Comparison of ENCODE assay signal across 1 cellular context in the genomic region with DNA sequence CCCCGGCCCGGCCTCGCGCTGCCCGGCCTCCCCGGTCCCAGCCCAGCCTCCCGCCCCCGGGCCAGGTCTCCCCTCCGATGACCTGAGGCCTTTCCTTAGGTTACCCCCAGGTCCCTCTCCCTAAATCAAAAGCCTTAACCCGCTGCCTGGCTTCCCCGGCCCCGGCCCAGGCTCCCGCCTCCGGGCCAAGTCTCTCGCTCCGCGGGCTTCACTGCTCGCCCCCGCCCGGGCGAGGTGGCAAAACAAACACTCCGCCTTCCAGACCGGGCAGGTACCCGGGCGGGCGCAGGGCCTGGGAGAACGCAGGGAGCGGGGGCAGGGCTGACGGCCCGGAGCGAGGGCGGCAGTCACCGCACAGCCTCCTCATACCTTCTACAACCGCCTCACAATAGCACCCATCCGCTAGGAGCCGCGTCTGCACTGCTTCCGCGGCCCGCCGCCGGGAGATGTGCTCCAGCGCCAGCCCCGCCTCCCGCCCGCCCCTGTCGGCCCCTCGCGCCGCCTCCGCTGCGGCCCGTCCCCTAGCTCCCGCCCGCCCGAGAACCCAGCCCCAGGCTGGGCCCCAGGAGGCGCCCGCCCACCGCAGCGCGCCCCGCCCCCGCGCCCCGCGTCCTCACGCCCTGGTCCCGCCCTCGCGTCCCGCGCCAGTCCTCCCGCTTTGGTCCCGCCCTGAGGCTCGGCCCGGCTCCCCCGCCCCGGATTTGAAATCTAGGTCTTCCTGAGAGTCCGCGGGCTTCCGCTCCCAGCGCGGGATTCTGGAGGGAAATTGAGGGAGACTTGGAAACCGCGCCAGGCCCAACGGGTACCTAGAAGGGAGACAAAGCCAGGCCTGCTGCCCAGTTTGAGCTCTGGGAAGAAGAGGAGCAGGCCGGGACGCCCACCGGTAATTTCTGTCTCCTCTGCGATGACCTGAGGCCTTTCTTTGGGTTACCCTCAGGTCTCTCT.
TF ChIP-seq lines count a peak whose summit lies in the region.

A gene (minus strand): TSS at position 422 of the 945 bp plus-strand sequence. CDS start 10,994 bp downstream, outside the sequence.
A gene with protein sequence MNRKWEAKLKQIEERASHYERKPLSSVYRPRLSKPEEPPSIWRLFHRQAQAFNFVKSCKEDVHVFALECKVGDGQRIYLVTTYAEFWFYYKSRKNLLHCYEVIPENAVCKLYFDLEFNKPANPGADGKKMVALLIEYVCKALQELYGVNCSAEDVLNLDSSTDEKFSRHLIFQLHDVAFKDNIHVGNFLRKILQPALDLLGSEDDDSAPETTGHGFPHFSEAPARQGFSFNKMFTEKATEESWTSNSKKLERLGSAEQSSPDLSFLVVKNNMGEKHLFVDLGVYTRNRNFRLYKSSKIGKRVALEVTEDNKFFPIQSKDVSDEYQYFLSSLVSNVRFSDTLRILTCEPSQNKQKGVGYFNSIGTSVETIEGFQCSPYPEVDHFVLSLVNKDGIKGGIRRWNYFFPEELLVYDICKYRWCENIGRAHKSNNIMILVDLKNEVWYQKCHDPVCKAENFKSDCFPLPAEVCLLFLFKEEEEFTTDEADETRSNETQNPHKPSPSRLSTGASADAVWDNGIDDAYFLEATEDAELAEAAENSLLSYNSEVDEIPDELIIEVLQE (plus strand): TSS at position 713 of the 945 bp plus-strand sequence. CDS start 7,403 bp downstream, outside the sequence.

TF ChIP-seq in HepG2, 621 proteins besides CTCF, POLR2A, EP300 and RAD21 (continued from another document and continues in another):
- TF ChIP-seq, protein P1, sequence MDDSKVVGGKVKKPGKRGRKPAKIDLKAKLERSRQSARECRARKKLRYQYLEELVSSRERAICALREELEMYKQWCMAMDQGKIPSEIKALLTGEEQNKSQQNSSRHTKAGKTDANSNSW (CRISPR knock-in tag; IDR thresholded peaks at IDR 0.05; ENCODE audit: borderline replicate concordance): no peak
- no peak; the same call in 1 of the 2 replicates for TF ChIP-seq IRF2 (CRISPR knock-in tag; IDR thresholded peaks at IDR 0.05)
- no peak for TF ChIP-seq STAT5B (CRISPR knock-in tag; IDR thresholded peaks at IDR 0.05)
- TF ChIP-seq, protein P2, sequence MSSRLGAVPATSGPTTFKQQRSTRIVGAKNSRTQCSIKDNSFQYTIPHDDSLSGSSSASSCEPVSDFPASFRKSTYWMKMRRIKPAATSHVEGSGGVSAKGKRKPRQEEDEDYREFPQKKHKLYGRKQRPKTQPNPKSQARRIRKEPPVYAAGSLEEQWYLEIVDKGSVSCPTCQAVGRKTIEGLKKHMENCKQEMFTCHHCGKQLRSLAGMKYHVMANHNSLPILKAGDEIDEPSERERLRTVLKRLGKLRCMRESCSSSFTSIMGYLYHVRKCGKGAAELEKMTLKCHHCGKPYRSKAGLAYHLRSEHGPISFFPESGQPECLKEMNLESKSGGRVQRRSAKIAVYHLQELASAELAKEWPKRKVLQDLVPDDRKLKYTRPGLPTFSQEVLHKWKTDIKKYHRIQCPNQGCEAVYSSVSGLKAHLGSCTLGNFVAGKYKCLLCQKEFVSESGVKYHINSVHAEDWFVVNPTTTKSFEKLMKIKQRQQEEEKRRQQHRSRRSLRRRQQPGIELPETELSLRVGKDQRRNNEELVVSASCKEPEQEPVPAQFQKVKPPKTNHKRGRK (CRISPR knock-in tag; IDR thresholded peaks at IDR 0.05): no peak
- TF ChIP-seq ZFP90 (CRISPR knock-in tag; IDR thresholded peaks at IDR 0.05; ENCODE audit: borderline replicate concordance): 0 out of 2 replicates have a peak, but pooled peaks have one; percentile 26
- TF ChIP-seq ZNF558 (CRISPR knock-in tag; IDR thresholded peaks at IDR 0.05; ENCODE audit: borderline replicate concordance): no peak
- TF ChIP-seq STAG1 (CRISPR knock-in tag; IDR thresholded peaks at IDR 0.05): peak; percentile 46
- TF ChIP-seq, protein P3, sequence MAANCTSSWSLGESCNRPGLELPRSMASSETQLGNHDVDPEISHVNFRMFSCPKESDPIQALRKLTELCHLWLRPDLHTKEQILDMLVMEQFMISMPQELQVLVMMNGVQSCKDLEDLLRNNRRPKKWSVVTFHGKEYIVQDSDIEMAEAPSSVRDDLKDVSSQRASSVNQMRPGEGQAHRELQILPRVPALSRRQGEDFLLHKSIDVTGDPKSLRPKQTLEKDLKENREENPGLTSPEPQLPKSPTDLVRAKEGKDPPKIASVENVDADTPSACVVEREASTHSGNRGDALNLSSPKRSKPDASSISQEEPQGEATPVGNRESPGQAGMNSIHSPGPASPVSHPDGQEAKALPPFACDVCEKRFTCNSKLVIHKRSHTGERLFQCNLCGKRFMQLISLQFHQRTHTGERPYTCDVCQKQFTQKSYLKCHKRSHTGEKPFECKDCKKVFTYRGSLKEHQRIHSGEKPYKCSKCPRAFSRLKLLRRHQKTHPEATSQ (CRISPR knock-in tag; IDR thresholded peaks at IDR 0.05; ENCODE audit: borderline replicate concordance): no peak
- no peak for TF ChIP-seq MTF1 (CRISPR knock-in tag; IDR thresholded peaks at IDR 0.05)
- TF ChIP-seq, protein P4, sequence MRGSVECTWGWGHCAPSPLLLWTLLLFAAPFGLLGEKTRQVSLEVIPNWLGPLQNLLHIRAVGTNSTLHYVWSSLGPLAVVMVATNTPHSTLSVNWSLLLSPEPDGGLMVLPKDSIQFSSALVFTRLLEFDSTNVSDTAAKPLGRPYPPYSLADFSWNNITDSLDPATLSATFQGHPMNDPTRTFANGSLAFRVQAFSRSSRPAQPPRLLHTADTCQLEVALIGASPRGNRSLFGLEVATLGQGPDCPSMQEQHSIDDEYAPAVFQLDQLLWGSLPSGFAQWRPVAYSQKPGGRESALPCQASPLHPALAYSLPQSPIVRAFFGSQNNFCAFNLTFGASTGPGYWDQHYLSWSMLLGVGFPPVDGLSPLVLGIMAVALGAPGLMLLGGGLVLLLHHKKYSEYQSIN (CRISPR knock-in tag; IDR thresholded peaks at IDR 0.05; ENCODE audit: borderline replicate concordance): no peak
- TF ChIP-seq HNF4A (CRISPR knock-in tag; IDR thresholded peaks at IDR 0.05): no peak
- no peak for TF ChIP-seq HCFC1 (IDR thresholded peaks at IDR 0.05; ENCODE audit: low read depth, low read length)
- TF ChIP-seq TMF1 (CRISPR knock-in tag; IDR thresholded peaks at IDR 0.05; ENCODE audit: low read depth): no peak
- no peak for TF ChIP-seq ZNF468 (CRISPR knock-in tag; IDR thresholded peaks at IDR 0.05)
- TF ChIP-seq, protein P5, sequence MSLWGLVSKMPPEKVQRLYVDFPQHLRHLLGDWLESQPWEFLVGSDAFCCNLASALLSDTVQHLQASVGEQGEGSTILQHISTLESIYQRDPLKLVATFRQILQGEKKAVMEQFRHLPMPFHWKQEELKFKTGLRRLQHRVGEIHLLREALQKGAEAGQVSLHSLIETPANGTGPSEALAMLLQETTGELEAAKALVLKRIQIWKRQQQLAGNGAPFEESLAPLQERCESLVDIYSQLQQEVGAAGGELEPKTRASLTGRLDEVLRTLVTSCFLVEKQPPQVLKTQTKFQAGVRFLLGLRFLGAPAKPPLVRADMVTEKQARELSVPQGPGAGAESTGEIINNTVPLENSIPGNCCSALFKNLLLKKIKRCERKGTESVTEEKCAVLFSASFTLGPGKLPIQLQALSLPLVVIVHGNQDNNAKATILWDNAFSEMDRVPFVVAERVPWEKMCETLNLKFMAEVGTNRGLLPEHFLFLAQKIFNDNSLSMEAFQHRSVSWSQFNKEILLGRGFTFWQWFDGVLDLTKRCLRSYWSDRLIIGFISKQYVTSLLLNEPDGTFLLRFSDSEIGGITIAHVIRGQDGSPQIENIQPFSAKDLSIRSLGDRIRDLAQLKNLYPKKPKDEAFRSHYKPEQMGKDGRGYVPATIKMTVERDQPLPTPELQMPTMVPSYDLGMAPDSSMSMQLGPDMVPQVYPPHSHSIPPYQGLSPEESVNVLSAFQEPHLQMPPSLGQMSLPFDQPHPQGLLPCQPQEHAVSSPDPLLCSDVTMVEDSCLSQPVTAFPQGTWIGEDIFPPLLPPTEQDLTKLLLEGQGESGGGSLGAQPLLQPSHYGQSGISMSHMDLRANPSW (CRISPR knock-in tag; IDR thresholded peaks at IDR 0.05; ENCODE audit: borderline replicate concordance): no peak
- no peak for TF ChIP-seq HNRNPUL1 (IDR thresholded peaks at IDR 0.05; ENCODE audit: low read depth, low read length)
- no peak; the same call in 1 of the 2 replicates for TF ChIP-seq ZSCAN29 (CRISPR knock-in tag; conservative IDR thresholded peaks at IDR 0.05)
- no peak for TF ChIP-seq WIZ (CRISPR knock-in tag; IDR thresholded peaks at IDR 0.05)
- TF ChIP-seq, protein P6, sequence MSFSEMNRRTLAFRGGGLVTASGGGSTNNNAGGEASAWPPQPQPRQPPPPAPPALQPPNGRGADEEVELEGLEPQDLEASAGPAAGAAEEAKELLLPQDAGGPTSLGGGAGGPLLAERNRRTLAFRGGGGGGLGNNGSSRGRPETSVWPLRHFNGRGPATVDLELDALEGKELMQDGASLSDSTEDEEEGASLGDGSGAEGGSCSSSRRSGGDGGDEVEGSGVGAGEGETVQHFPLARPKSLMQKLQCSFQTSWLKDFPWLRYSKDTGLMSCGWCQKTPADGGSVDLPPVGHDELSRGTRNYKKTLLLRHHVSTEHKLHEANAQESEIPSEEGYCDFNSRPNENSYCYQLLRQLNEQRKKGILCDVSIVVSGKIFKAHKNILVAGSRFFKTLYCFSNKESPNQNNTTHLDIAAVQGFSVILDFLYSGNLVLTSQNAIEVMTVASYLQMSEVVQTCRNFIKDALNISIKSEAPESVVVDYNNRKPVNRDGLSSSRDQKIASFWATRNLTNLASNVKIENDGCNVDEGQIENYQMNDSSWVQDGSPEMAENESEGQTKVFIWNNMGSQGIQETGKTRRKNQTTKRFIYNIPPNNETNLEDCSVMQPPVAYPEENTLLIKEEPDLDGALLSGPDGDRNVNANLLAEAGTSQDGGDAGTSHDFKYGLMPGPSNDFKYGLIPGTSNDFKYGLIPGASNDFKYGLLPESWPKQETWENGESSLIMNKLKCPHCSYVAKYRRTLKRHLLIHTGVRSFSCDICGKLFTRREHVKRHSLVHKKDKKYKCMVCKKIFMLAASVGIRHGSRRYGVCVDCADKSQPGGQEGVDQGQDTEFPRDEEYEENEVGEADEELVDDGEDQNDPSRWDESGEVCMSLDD (CRISPR knock-in tag; IDR thresholded peaks at IDR 0.05; ENCODE audit: borderline replicate concordance): no peak
- TF ChIP-seq, protein P7, sequence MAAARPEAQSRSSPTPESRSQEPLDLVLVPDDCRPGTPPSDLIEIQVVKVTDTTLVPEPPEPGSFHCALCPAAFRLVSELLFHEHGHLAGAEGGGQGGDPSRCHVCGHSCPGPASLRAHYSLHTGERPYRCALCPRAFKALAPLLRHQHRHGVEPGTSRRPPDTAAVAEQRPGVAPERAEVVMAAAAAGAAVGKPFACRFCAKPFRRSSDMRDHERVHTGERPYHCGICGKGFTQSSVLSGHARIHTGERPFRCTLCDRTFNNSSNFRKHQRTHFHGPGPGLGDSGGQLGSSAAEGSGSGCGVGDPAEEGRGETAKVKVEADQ (CRISPR knock-in tag; IDR thresholded peaks at IDR 0.05; ENCODE audit: borderline replicate concordance): no peak
- no peak for TF ChIP-seq ZNF317 (CRISPR knock-in tag; IDR thresholded peaks at IDR 0.05)
- no peak; the same call in 1 of the 2 replicates for TF ChIP-seq IRX3 (CRISPR knock-in tag; IDR thresholded peaks at IDR 0.05; ENCODE audit: borderline replicate concordance, low read depth)
- no peak for TF ChIP-seq ZBTB20 (CRISPR knock-in tag; IDR thresholded peaks at IDR 0.05; ENCODE audit: borderline replicate concordance, low read depth)
- no peak for TF ChIP-seq ZZZ3 (CRISPR knock-in tag; IDR thresholded peaks at IDR 0.05; ENCODE audit: borderline replicate concordance)
- peak; percentile 46; the same call in 1 of the 2 replicates for TF ChIP-seq MYC (CRISPR knock-in tag; IDR thresholded peaks at IDR 0.05; ENCODE audit: borderline replicate concordance)
- 0 out of 2 replicates have a peak, but pooled peaks have one; percentile 42 for TF ChIP-seq GTF2F1 (IDR thresholded peaks at IDR 0.05; ENCODE audit: low read length)
- peak; percentile 53 for TF ChIP-seq THAP11 (CRISPR knock-in tag; IDR thresholded peaks at IDR 0.05)
- TF ChIP-seq ZNF564 (CRISPR knock-in tag; IDR thresholded peaks at IDR 0.05): peak; percentile 62; the same call in 1 of the 2 replicates
- TF ChIP-seq ZFP36L1 (CRISPR knock-in tag; IDR thresholded peaks at IDR 0.05): peak; percentile 70; the same call in 1 of the 2 replicates
- TF ChIP-seq, protein P8, sequence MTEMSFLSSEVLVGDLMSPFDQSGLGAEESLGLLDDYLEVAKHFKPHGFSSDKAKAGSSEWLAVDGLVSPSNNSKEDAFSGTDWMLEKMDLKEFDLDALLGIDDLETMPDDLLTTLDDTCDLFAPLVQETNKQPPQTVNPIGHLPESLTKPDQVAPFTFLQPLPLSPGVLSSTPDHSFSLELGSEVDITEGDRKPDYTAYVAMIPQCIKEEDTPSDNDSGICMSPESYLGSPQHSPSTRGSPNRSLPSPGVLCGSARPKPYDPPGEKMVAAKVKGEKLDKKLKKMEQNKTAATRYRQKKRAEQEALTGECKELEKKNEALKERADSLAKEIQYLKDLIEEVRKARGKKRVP (CRISPR knock-in tag; IDR thresholded peaks at IDR 0.05): peak in 1 of 2 experiments; percentile 9; a peak in 1 of 4 replicates
- no peak for TF ChIP-seq PRPF4 (IDR thresholded peaks at IDR 0.05; ENCODE audit: low read depth, low read length, poor library complexity, severe bottlenecking)
- TF ChIP-seq NAIF1 (CRISPR knock-in tag; IDR thresholded peaks at IDR 0.05; ENCODE audit: borderline replicate concordance): no peak
- TF ChIP-seq ZNF790 (CRISPR knock-in tag; IDR thresholded peaks at IDR 0.05; ENCODE audit: borderline replicate concordance): 0 out of 2 replicates have a peak, but pooled peaks have one; percentile 80
- TF ChIP-seq SUZ12 (IDR thresholded peaks at IDR 0.05; ENCODE audit: low read depth, low read length): no peak
- TF ChIP-seq NFYC (CRISPR knock-in tag; IDR thresholded peaks at IDR 0.05): no peak
- TF ChIP-seq ZNF484 (CRISPR knock-in tag; IDR thresholded peaks at IDR 0.05; ENCODE audit: borderline replicate concordance, low read depth): no peak
- TF ChIP-seq ZNF598 (CRISPR knock-in tag; IDR thresholded peaks at IDR 0.05; ENCODE audit: borderline replicate concordance): peak; percentile 68; the same call in 1 of the 2 replicates
- TF ChIP-seq ARNT2 (CRISPR knock-in tag; IDR thresholded peaks at IDR 0.05; ENCODE audit: low read depth): peak; percentile 50; the same call in 1 of the 2 replicates
- TF ChIP-seq ESRRA (CRISPR knock-in tag; IDR thresholded peaks at IDR 0.05; ENCODE audit: low read depth): peak; percentile 19; the same call in 1 of the 2 replicates
- TF ChIP-seq SMC3 (IDR thresholded peaks at IDR 0.05; ENCODE audit: low read length): no peak
- no peak for TF ChIP-seq NONO (IDR thresholded peaks at IDR 0.05)
- TF ChIP-seq NONO (CRISPR knock-in tag; conservative IDR thresholded peaks at IDR 0.05): no peak
- TF ChIP-seq, protein P9, sequence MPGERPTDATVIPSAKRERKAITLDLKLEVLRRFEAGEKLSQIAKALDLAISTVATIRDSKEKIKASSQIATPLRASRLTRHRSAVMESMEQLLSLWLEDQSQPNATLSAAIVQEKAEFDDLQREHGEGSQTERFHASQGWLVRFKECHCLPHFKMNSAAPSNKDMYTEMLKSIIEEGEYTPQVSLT (CRISPR knock-in tag; IDR thresholded peaks at IDR 0.05; ENCODE audit: borderline replicate concordance, low read depth): no peak
- TF ChIP-seq REL (CRISPR knock-in tag; conservative IDR thresholded peaks at IDR 0.05): no peak; the same call in 1 of the 2 replicates
- TF ChIP-seq ZMYM3 (CRISPR knock-in tag; IDR thresholded peaks at IDR 0.05): no peak
